In genomic region chr4:98613453-98614075, GRCh38 we compare ENCODE assay signal across 25 cellular contexts. TPM values are rescaled to one million over a fixed set of nuclear protein-coding genes. Genes with fewer than 3 reads are reported as not detected.
DNase-seq lines count a peak whose midpoint lies in the region; ATAC-seq and TF ChIP-seq lines count a peak whose summit lies in the region.
"Had no signal": no experiment of that assay in that cellular context is flagged by ENCODE, and none has a peak within 500 bp of the region (broad histone marks: within the 10 kb centered on the region; RNA-seq: fewer than 3 reads in every experiment).

No MANE protein-coding gene starts in this region.

- no peak overlapping the region for H3K4me3 Mint-ChIP-seq in activated CD4-positive, alpha-beta T cell treated with anti-CD3 and anti-CD28 coated beads for 36 hours
- H3K4me3 Mint-ChIP-seq in brain (peak overlapping the region in 4 of 5 experiments; percentile 7 to 64 (median 33)), mesothelial cell of epicardium (no peak overlapping the region)
- H3K4me3 Mint-ChIP-seq in activated naive CD4-positive, alpha-beta T cell treated with anti-CD3 and anti-CD28 coated beads, Interleukin-2, amount 10 ng/mL, durations not matched to agents 7 days and 5 days = no peak overlapping the region
- H3K4me3 Mint-ChIP-seq: activated naive CD4-positive, alpha-beta T cell treated with anti-CD3 and anti-CD28 coated beads, Interleukin-2, amount 50 U/mL, for 24 hours; natural killer cell treated with Interleukin-12 subunit alpha and Interleukin-12 subunit beta and Interleukin-15 and Interleukin-18, amount 100 ng/mL, for 72 hours had no signal

- no peaks in the 10 kb centered on the region for H3K36me3 ChIP-seq in thyroid gland

- peaks cover 43% of the 10 kb centered on the region for H3K4me1 Mint-ChIP-seq in activated CD4-positive, alpha-beta T cell treated with anti-CD3 and anti-CD28 coated beads for 36 hours
- H3K4me1 Mint-ChIP-seq in brain (peaks cover 100% of the 10 kb centered on the region), mesothelial cell of epicardium (peaks cover 20% of the 10 kb centered on the region)
- H3K4me1 Mint-ChIP-seq in activated naive CD4-positive, alpha-beta T cell treated with anti-CD3 and anti-CD28 coated beads, Interleukin-2, amount 10 ng/mL, durations not matched to agents 7 days and 5 days = peaks cover 31% of the 10 kb centered on the region

- H3K4me3 ChIP-seq in thyroid gland (replicated peaks in 1 of 3) = no peak overlapping the region

- intact Hi-C loops in activated CD4-positive, alpha-beta T cell treated with anti-CD3 and anti-CD28 coated beads for 36 hours (cut with DNase I, micrococcal nuclease) = no loop called here
- intact Hi-C loops in cardiac septum (cut with DNase I) = no loop called here
- intact Hi-C loops in thyroid gland (cut with DNase I) = no loop called here

- no peaks in the 10 kb centered on the region for H3K9me3 ChIP-seq in thyroid gland

- peak overlapping the region; percentile 15 for H3K27ac Mint-ChIP-seq in activated CD4-positive, alpha-beta T cell treated with anti-CD3 and anti-CD28 coated beads for 36 hours
- H3K27ac Mint-ChIP-seq in brain (peak overlapping the region; percentile 33 to 94 (median 90)), mesothelial cell of epicardium (peak overlapping the region; percentile 22)
- no peak overlapping the region for H3K27ac Mint-ChIP-seq in activated naive CD4-positive, alpha-beta T cell treated with anti-CD3 and anti-CD28 coated beads, Interleukin-2, amount 10 ng/mL, durations not matched to agents 7 days and 5 days
- H3K27ac Mint-ChIP-seq: CD8-positive, alpha-beta T cell had no signal

- POLR2A ChIA-PET in activated CD4-positive, alpha-beta T cell treated with anti-CD3 and anti-CD28 coated beads for 36 hours (lab: Charles Lee) = interaction anchor here (0.6 kb wide), 1 partner anchor 9 kb away, joined by 9 read pairs; no protein-coding TSS in a partner anchor

- DNase-seq in activated CD4-positive, alpha-beta T cell treated with anti-CD3 and anti-CD28 coated beads for 36 hours = no peak
- DNase-seq in activated CD4-positive, alpha-beta T cell treated with anti-CD3 and anti-CD28 coated beads, Interleukin-2, amount 50 U/mL, for 48 hours = no peak
- DNase-seq in mesothelial cell of epicardium (ENCODE audit: low spot score in 2 of 2, unreplicated experiment in 2 of 2) (no peak), cardiac septum (ENCODE audit: low spot score) (no peak), thyroid gland (no peak)
- no peak for DNase-seq in activated naive CD4-positive, alpha-beta T cell treated with anti-CD3 and anti-CD28 coated beads, Interleukin-2, amount 10 ng/mL, durations not matched to agents 7 days and 5 days
- DNase-seq: 8988T; activated CD4-positive, alpha-beta T cell treated with anti-CD3 and anti-CD28 coated beads for 4 hours; AML-193; CD8-positive, alpha-beta T cell; GDM1; KBM-7; left colon; MV-4-11; NCI-H1694 treated with DMSO at 0.1 percent for 48 hours; NCI-H2227 treated with DMSO at 0.1 percent for 48 hours; NCI-H774; posterior cingulate gyrus; substantia nigra had no signal

- no peak for TF ChIP-seq POLR2A in thyroid gland (IDR thresholded peaks at IDR 0.05)

- peaks cover 1% of the 10 kb centered on the region for H3K36me3 Mint-ChIP-seq in activated CD4-positive, alpha-beta T cell treated with anti-CD3 and anti-CD28 coated beads for 36 hours (ENCODE audit: low read depth)
- no peaks in the 10 kb centered on the region for H3K36me3 Mint-ChIP-seq in brain
- H3K36me3 Mint-ChIP-seq in mesothelial cell of epicardium = no peaks in the 10 kb centered on the region
- no peaks in the 10 kb centered on the region for H3K36me3 Mint-ChIP-seq in activated naive CD4-positive, alpha-beta T cell treated with anti-CD3 and anti-CD28 coated beads, Interleukin-2, amount 10 ng/mL, durations not matched to agents 7 days and 5 days
- H3K36me3 Mint-ChIP-seq: activated naive CD4-positive, alpha-beta T cell treated with anti-CD3 and anti-CD28 coated beads, Interleukin-2, amount 50 U/mL, for 24 hours; CD8-positive, alpha-beta T cell; natural killer cell treated with Interleukin-12 subunit alpha and Interleukin-12 subunit beta and Interleukin-15 and Interleukin-18, amount 100 ng/mL, for 72 hours had no signal

- CTCF ChIA-PET in activated CD4-positive, alpha-beta T cell treated with anti-CD3 and anti-CD28 coated beads for 36 hours (lab: Charles Lee) = interaction anchor here (0.6 kb wide), 1 partner anchor 19 kb away, joined by 4 read pairs; no protein-coding TSS in a partner anchor
- CTCF ChIA-PET in activated naive CD4-positive, alpha-beta T cell treated with anti-CD3 and anti-CD28 coated beads, Interleukin-2, amount 10 ng/mL, durations not matched to agents 7 days and 5 days (lab: Charles Lee) = no interaction called here

- peaks cover 3 to 8% of the 10 kb centered on the region in 2 donors for H3K4me1 ChIP-seq in thyroid gland

- H3K27me3 ChIP-seq in thyroid gland = no peaks in the 10 kb centered on the region

- TF ChIP-seq CTCF in brain (conservative IDR thresholded peaks at IDR 0.05) = no peak
- no peak for TF ChIP-seq CTCF in mesothelial cell of epicardium (IDR thresholded peaks at IDR 0.05; ENCODE audit: unreplicated experiment)
- no peak for TF ChIP-seq CTCF in thyroid gland (IDR thresholded peaks at IDR 0.05)

- 85 to 88% methylated on average over 4 of the region's 4 CpGs for WGBS in thyroid gland, 2 donors

- H3K27ac ChIP-seq in thyroid gland = no peak overlapping the region

- no peak for ATAC-seq in activated CD4-positive, alpha-beta T cell treated with anti-CD3 and anti-CD28 coated beads for 36 hours
- ATAC-seq in HG03565 (IDR thresholded peaks at IDR 0.05; ENCODE audit: unreplicated experiment) = no peak
- ATAC-seq: CD8-positive, alpha-beta T cell; HCT116; left colon; natural killer cell treated with Interleukin-12 subunit alpha and Interleukin-12 subunit beta and Interleukin-15 and Interleukin-18, amount 100 ng/mL, for 72 hours; Right ventricle myocardium inferior had no signal

- no peaks in the 10 kb centered on the region for H3K27me3 Mint-ChIP-seq in activated CD4-positive, alpha-beta T cell treated with anti-CD3 and anti-CD28 coated beads for 36 hours
- H3K27me3 Mint-ChIP-seq in brain (peaks cover 4% of the 10 kb centered on the region), mesothelial cell of epicardium (ENCODE audit: low read depth) (no peaks in the 10 kb centered on the region)
- no peaks in the 10 kb centered on the region for H3K27me3 Mint-ChIP-seq in activated naive CD4-positive, alpha-beta T cell treated with anti-CD3 and anti-CD28 coated beads, Interleukin-2, amount 10 ng/mL, durations not matched to agents 7 days and 5 days
- H3K27me3 Mint-ChIP-seq: activated naive CD4-positive, alpha-beta T cell treated with anti-CD3 and anti-CD28 coated beads, Interleukin-2, amount 50 U/mL, for 24 hours had no signal

- H3K9me3 Mint-ChIP-seq in activated CD4-positive, alpha-beta T cell treated with anti-CD3 and anti-CD28 coated beads for 36 hours (ENCODE audit: low read depth) = no peaks in the 10 kb centered on the region
- H3K9me3 Mint-ChIP-seq in brain (no peaks in the 10 kb centered on the region), mesothelial cell of epicardium (no peaks in the 10 kb centered on the region)
- H3K9me3 Mint-ChIP-seq in activated naive CD4-positive, alpha-beta T cell treated with anti-CD3 and anti-CD28 coated beads, Interleukin-2, amount 10 ng/mL, durations not matched to agents 7 days and 5 days = no peaks in the 10 kb centered on the region
- H3K9me3 Mint-ChIP-seq: activated naive CD4-positive, alpha-beta T cell treated with anti-CD3 and anti-CD28 coated beads, Interleukin-2, amount 50 U/mL, for 24 hours; CD8-positive, alpha-beta T cell; natural killer cell treated with Interleukin-12 subunit alpha and Interleukin-12 subunit beta and Interleukin-15 and Interleukin-18, amount 100 ng/mL, for 72 hours had no signal

RNA-seq across cellular contexts. Expression of gene TSPAN5, which starts 44.8 kb away (rescaled TPM):
- 10 to 100 TPM; 18.4 to 23.6 TPM for total RNA-seq in activated CD4-positive, alpha-beta T cell treated with anti-CD3 and anti-CD28 coated beads for 36 hours
- 18.3 TPM for polyA plus RNA-seq in brain (ENCODE audit: insufficient read depth, low read depth, low replicate concordance)
- total RNA-seq in mesothelial cell of epicardium (12.7 to 14.7 TPM (median 13.8 TPM) in 3 replicates), cardiac septum (8.6 TPM), thyroid gland (10 to 100 TPM; 26.4 to 48.0 (median 29.1) TPM)

Comparison
In these comparisons a context has a peak if more than half of its experiments do, and no peak if none do; other contexts are left out.
1. H3K4me3 Mint-ChIP-seq: peak in brain (4 of 5); none in activated CD4-positive, alpha-beta T cell treated with anti-CD3 and anti-CD28 coated beads for 36 hours (single experiment), mesothelial cell of epicardium (single experiment) and activated naive CD4-positive, alpha-beta T cell treated with anti-CD3 and anti-CD28 coated beads, Interleukin-2, amount 10 ng/mL, durations not matched to agents 7 days and 5 days (single experiment).